In the genomic region with DNA sequence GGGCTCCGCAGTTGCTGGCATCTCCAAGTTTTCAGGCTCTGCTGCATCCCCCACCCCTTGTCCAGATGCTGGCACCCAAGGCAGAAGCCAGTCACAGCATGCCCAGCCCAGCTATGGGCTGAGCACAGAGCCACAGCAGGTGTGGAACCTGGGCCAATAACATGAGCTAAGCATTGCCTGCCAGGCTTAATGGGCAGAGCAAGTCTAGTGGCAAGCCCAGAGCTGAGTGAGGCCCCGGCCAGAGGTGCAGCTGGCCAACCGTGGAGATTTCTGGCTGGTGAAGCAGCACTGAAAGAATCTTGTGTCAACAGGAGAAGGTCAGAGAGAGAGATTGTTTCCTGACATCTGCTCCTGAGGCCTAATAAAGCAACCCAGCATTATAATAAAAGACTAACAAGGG, we compare ENCODE assay signal across 17 cellular contexts.
DNase-seq lines count a peak whose midpoint lies in the region; ATAC-seq and TF ChIP-seq lines count a peak whose summit lies in the region.
"Had no signal": no experiment of that assay in that cellular context is flagged by ENCODE, and none has a peak within 500 bp of the region (broad histone marks: within the 10 kb centered on the region; RNA-seq: fewer than 3 reads in every experiment).

No MANE protein-coding gene starts in this region.

- no peaks in the 10 kb centered on the region for H3K4me1 Mint-ChIP-seq in activated CD4-positive, alpha-beta T cell treated with anti-CD3 and anti-CD28 coated beads, Interleukin-2, amount 10 ng/mL, durations not matched to agents 24 days and 14 days
- H3K4me1 Mint-ChIP-seq: IgD-negative memory B cell, mesothelial cell of epicardium had no signal

- peaks cover 7% of the 10 kb centered on the region for H3K36me3 Mint-ChIP-seq in activated CD4-positive, alpha-beta T cell treated with anti-CD3 and anti-CD28 coated beads, Interleukin-2, amount 10 ng/mL, durations not matched to agents 24 days and 14 days (ENCODE audit: low read depth)

- no peaks in the 10 kb centered on the region for H3K4me1 ChIP-seq in upper lobe of right lung
- H3K4me1 ChIP-seq: A549 had no signal

- H3K27ac Mint-ChIP-seq in activated CD4-positive, alpha-beta T cell treated with anti-CD3 and anti-CD28 coated beads, Interleukin-2, amount 10 ng/mL, durations not matched to agents 24 days and 14 days = no peak overlapping the region
- H3K27ac Mint-ChIP-seq: CD4-positive, alpha-beta T cell; mesothelial cell of epicardium; stimulated activated naive CD8-positive, alpha-beta T cell treated with anti-CD3 and anti-CD28 coated beads, Interleukin-15, Interleukin-2, amounts not matched to agents 100 ng/mL and 50 ng/mL, for 24 hours had no signal

- H3K4me3 ChIP-seq in upper lobe of right lung = no peak overlapping the region
- H3K4me3 ChIP-seq: A549, SK-N-MC had no signal

- peak; percentile 35 for DNase-seq in activated CD4-positive, alpha-beta T cell treated with anti-CD3 and anti-CD28 coated beads, Interleukin-2, amount 10 ng/mL, durations not matched to agents 24 days and 14 days
- no peak for DNase-seq in activated CD4-positive, alpha-beta T cell treated with anti-CD3 and anti-CD28 coated beads, Interleukin-2, amount 50 U/mL, for 48 hours
- DNase-seq in left cardiac atrium (peak; percentile 32), upper lobe of right lung (no peak), putamen (ENCODE audit: low spot score) (no peak)
- DNase-seq: activated naive CD4-positive, alpha-beta T cell treated with Interleukin-2 at 50 U/mL for 16 hours; brain microvascular endothelial cell; CD4-positive, alpha-beta T cell; nucleus accumbens had no signal

- no peaks in the 10 kb centered on the region for H3K27me3 Mint-ChIP-seq in activated CD4-positive, alpha-beta T cell treated with anti-CD3 and anti-CD28 coated beads, Interleukin-2, amount 10 ng/mL, durations not matched to agents 24 days and 14 days
- H3K27me3 Mint-ChIP-seq: CD4-positive, alpha-beta T cell; IgD-negative memory B cell; stimulated activated naive CD8-positive, alpha-beta T cell treated with anti-CD3 and anti-CD28 coated beads, Interleukin-15, Interleukin-2, amounts not matched to agents 100 ng/mL and 50 ng/mL, for 24 hours had no signal

- intact Hi-C loops in activated CD4-positive, alpha-beta T cell treated with anti-CD3 and anti-CD28 coated beads, Interleukin-2, amount 10 ng/mL, durations not matched to agents 24 days and 14 days (cut with micrococcal nuclease) = no loop called here
- intact Hi-C loops in left cardiac atrium (cut with DNase I) = no loop called here
- intact Hi-C loops in upper lobe of right lung (cut with DNase I) = no loop called here

- H3K36me3 ChIP-seq in upper lobe of right lung = no peaks in the 10 kb centered on the region
- H3K36me3 ChIP-seq: brain microvascular endothelial cell had no signal

- no peak for TF ChIP-seq CTCF in VCaP (conservative IDR thresholded peaks at IDR 0.05)
- TF ChIP-seq CTCF in upper lobe of right lung (IDR thresholded peaks at IDR 0.05) = no peak

- ATAC-seq in left cardiac atrium (peak; percentile 91 to 92), upper lobe of right lung (peak; percentile 21), GM18519 (IDR thresholded peaks at IDR 0.05; ENCODE audit: low FRiP score, unreplicated experiment) (no peak), HG03045 (IDR thresholded peaks at IDR 0.05; ENCODE audit: unreplicated experiment) (no peak)
- ATAC-seq: A549 had no signal

- H3K27ac ChIP-seq in VCaP (peak overlapping the region; percentile 89), upper lobe of right lung (no peak overlapping the region)
- H3K27ac ChIP-seq: A549, brain microvascular endothelial cell, SK-N-MC had no signal

- no peaks in the 10 kb centered on the region for H3K27me3 ChIP-seq in upper lobe of right lung
- H3K27me3 ChIP-seq: brain microvascular endothelial cell had no signal

- peaks cover 23% of the 10 kb centered on the region for H3K9me3 Mint-ChIP-seq in activated CD4-positive, alpha-beta T cell treated with anti-CD3 and anti-CD28 coated beads, Interleukin-2, amount 10 ng/mL, durations not matched to agents 24 days and 14 days

- peaks cover 22% of the 10 kb centered on the region for H3K9me3 ChIP-seq in upper lobe of right lung

- H3K4me3 Mint-ChIP-seq in activated CD4-positive, alpha-beta T cell treated with anti-CD3 and anti-CD28 coated beads, Interleukin-2, amount 10 ng/mL, durations not matched to agents 24 days and 14 days = no peak overlapping the region
- H3K4me3 Mint-ChIP-seq: CD4-positive, alpha-beta T cell; mesothelial cell of epicardium; stimulated activated naive CD8-positive, alpha-beta T cell treated with anti-CD3 and anti-CD28 coated beads, Interleukin-15, Interleukin-2, amounts not matched to agents 100 ng/mL and 50 ng/mL, for 24 hours had no signal

Comparison
In these comparisons a context has a peak if more than half of its experiments do, and no peak if none do; other contexts are left out.
1. DNase-seq: peak in activated CD4-positive, alpha-beta T cell treated with anti-CD3 and anti-CD28 coated beads, Interleukin-2, amount 10 ng/mL, durations not matched to agents 24 days and 14 days (single experiment) and left cardiac atrium (single experiment); none in activated CD4-positive, alpha-beta T cell treated with anti-CD3 and anti-CD28 coated beads, Interleukin-2, amount 50 U/mL, for 48 hours (0 of 2), upper lobe of right lung (single experiment) and putamen (single experiment).
2. ATAC-seq: peak in left cardiac atrium (2 of 2) and upper lobe of right lung (single experiment); none in GM18519 (single experiment) and HG03045 (single experiment).